In the genomic region with DNA sequence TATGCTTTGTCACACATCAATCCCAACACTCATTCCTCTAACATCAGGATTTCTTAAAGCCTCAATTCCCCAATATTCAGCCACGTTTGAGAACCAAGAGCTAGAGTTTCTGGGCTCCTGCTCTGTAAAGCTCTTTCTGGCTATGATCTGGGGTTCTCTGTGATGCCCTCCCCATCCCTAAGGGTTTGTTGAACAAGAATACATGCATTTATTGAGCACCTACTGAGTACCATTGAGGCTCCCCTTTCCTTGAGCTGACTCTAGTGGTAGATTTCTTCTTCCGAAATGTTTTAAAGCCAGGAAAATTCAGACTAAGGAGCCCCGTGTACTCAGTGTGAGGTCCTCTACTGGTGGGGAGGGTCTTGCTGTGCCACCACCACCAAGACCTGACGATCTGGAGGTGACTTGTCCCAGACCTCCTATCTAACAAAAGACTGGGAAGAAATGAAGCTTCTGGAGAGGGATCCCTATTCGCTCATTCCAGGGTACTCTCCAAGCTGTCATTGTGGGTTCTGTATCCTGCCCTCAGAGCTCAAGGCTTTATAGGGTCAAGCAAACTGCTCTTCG, we compare ENCODE assay signal across 12 cellular contexts. TPM values are rescaled to one million over a fixed set of nuclear protein-coding genes. Genes with fewer than 3 reads are reported as not detected.
A peak's percentile ranks its signal among the peaks of the same experiment; 100 is the strongest.
DNase-seq lines count a peak whose midpoint lies in the region; ATAC-seq and TF ChIP-seq lines count a peak whose summit lies in the region.
"Had no signal": no experiment of that assay in that cellular context is flagged by ENCODE, and none has a peak within 500 bp of the region (broad histone marks: within the 10 kb centered on the region; RNA-seq: fewer than 3 reads in every experiment).

No MANE protein-coding gene starts in this region.

- no peaks in the 10 kb centered on the region for H3K27me3 ChIP-seq in OCI-LY3 (ENCODE audit: low read depth, low read length)
- peaks cover 0 to 3% (median 0%) of the 10 kb centered on the region in 4 donors for H3K27me3 ChIP-seq in esophagus squamous epithelium

- H3K9ac ChIP-seq in OCI-LY3 (ENCODE audit: low read length): no peak overlapping the region
- H3K9ac ChIP-seq: SK-N-SH had no signal

- DNase-seq in esophagus squamous epithelium (lab: John Stamatoyannopoulos, UW) (no peak), GM13977 (ENCODE audit: low spot score) (no peak)
- DNase-seq: effector memory CD4-positive, alpha-beta T cell; SK-N-SH had no signal

- ATAC-seq in GM18502 (IDR thresholded peaks at IDR 0.05; ENCODE audit: poor library complexity, unreplicated experiment) (peak; percentile 7), HG02840 (IDR thresholded peaks at IDR 0.05; ENCODE audit: low FRiP score, unreplicated experiment) (no peak), HG02763 (IDR thresholded peaks at IDR 0.05; ENCODE audit: unreplicated experiment) (no peak)
- ATAC-seq: gastroesophageal sphincter, sciatic nerve had no signal

- in situ Hi-C loops in GM13977 (cut with MboI; ENCODE audit: low pct_unique_long_range_greater_than_20kb, low sequenced_read_pairs, unreplicated experiment): no loop called here

- H3K27ac ChIP-seq in OCI-LY3 (ENCODE audit: low read length) (no peak overlapping the region), esophagus squamous epithelium (peak overlapping the region in 3 of 4 donors; percentile 38 to 74 (median 44)), skin epidermis (peak overlapping the region in 16 of 21 experiments; percentile 13 to 69 (median 44))
- H3K27ac ChIP-seq: VCaP had no signal

- no peak overlapping the region for H2AFZ ChIP-seq in OCI-LY3 (ENCODE audit: low read depth, low read length)

- H3K4me2 ChIP-seq in OCI-LY3 (ENCODE audit: low read length): peak overlapping the region; percentile 56; the same call in 1 of the 2 replicates
- H3K4me2 ChIP-seq: SK-N-SH had no signal

- intact Hi-C loops in esophagus squamous epithelium (cut with DNase I): no loop called here

- H3K79me2 ChIP-seq in OCI-LY3 (ENCODE audit: low read length): no peaks in the 10 kb centered on the region

- H3K4me3 ChIP-seq in OCI-LY3 (ENCODE audit: low read length): no peak overlapping the region
- no peak overlapping the region for H3K4me3 ChIP-seq in esophagus squamous epithelium
- no peak overlapping the region for H3K4me3 ChIP-seq in skin epidermis
- H3K4me3 ChIP-seq: gastroesophageal sphincter had no signal

- WGBS in esophagus squamous epithelium, 2 donors: 75 to 77% methylated on average over 3 to 6 of the region's 6 CpGs

- no peak for TF ChIP-seq POLR2A in esophagus squamous epithelium (IDR thresholded peaks at IDR 0.05)

- TF ChIP-seq CTCF in OCI-LY3 (IDR thresholded peaks at IDR 0.05; ENCODE audit: low read depth, low read length) (0 out of 2 replicates have a peak, but pooled peaks have one; percentile 23), esophagus squamous epithelium (IDR thresholded peaks at IDR 0.05) (no peak), GM13977 (IDR thresholded peaks at IDR 0.05; ENCODE audit: extremely low read depth, insufficient read depth, missing control alignments) (no peak)

- H3K36me3 ChIP-seq in OCI-LY3 (replicated peaks; ENCODE audit: low read depth, low read length): no peaks in the 10 kb centered on the region
- H3K36me3 ChIP-seq in esophagus squamous epithelium: no peaks in the 10 kb centered on the region
- H3K36me3 ChIP-seq: gastroesophageal sphincter had no signal

- H3K4me1 ChIP-seq in OCI-LY3 (ENCODE audit: low read length) (peaks cover 33% of the 10 kb centered on the region), esophagus squamous epithelium (peaks cover 0 to 25% (median 15%) of the 10 kb centered on the region in 3 donors)

- no peaks in the 10 kb centered on the region for H4K20me1 ChIP-seq in OCI-LY3 (ENCODE audit: insufficient read depth, low read length)

- H3K9me3 ChIP-seq in OCI-LY3 (ENCODE audit: insufficient read depth, low read length) (no peaks in the 10 kb centered on the region), esophagus squamous epithelium (no peaks in the 10 kb centered on the region)
- H3K9me3 ChIP-seq: gastroesophageal sphincter, SK-N-SH had no signal

RNA-seq across cellular contexts. Expression of gene SRGN, which starts 23.1 kb away (rescaled TPM):
- 10 to 100 TPM in 3 of 4 donors, 1 to 10 TPM in 1; 3.5 to 64.1 (median 37.9) TPM for total RNA-seq in esophagus squamous epithelium

RNA-seq across cellular contexts. Expression of gene VPS26A, which starts 59.1 kb away (rescaled TPM):
- 10 to 100 TPM; 31.5 to 43.1 (median 37.4) TPM for total RNA-seq in esophagus squamous epithelium
